In the genomic region with DNA sequence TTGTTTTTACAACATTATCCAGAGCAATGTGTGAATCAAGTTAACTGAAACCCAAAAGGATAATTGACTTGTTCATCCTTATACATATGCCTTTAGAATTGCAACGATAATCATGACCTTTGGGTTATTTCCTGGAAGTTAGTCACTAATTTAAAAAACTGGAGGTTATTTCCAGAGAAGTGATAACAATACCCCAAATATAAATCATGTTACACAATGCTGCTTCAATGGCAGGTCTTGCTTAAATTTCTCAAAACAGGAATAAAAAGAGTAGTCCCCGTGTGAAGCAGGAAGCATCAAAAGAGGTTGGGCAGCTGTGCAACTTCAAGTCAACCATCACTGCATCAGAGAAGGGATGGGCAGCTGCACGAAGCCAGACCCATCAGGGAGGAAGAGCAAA, we compare ENCODE assay signal across 19 cellular contexts.
DNase-seq lines count a peak whose midpoint lies in the region; TF ChIP-seq lines count a peak whose summit lies in the region.
"Had no signal": no experiment of that assay in that cellular context is flagged by ENCODE, and none has a peak within 500 bp of the region (broad histone marks: within the 10 kb centered on the region; RNA-seq: fewer than 3 reads in every experiment).

No MANE protein-coding gene starts in this region.

- H3K23me2 ChIP-seq in H9 (ENCODE audit: insufficient read length, low read depth, low read length, poor library complexity, severe bottlenecking): no peaks in the 10 kb centered on the region

- no peak overlapping the region for H3K4me3 ChIP-seq in fibroblast of the aortic adventitia (ENCODE audit: low read depth, low read length)
- H3K4me3 ChIP-seq: A549, BLaER1, GM23338 had no signal

- no peaks in the 10 kb centered on the region for H3K27me3 ChIP-seq in H9 (ENCODE audit: insufficient read depth, low read length)
- H3K27me3 ChIP-seq: BLaER1 had no signal

- no peaks in the 10 kb centered on the region for H3K36me3 Mint-ChIP-seq in H9 (ENCODE audit: insufficient read depth in 1 of 3, low read depth in 3 of 3)
- H3K36me3 Mint-ChIP-seq: CD14-positive monocyte; CD4-positive, alpha-beta memory T cell; IgD-negative memory B cell had no signal

- H3K14ac ChIP-seq in H9 (ENCODE audit: insufficient read depth, low read length): no peak overlapping the region

- H3K27ac Mint-ChIP-seq in H9: no peak overlapping the region
- H3K27ac Mint-ChIP-seq: CD14-positive monocyte; CD4-positive, alpha-beta memory T cell; GM23338; IgD-negative memory B cell had no signal

- H2BK5ac ChIP-seq in H9 (ENCODE audit: insufficient read length, low read length): no peak overlapping the region

- H2BK20ac ChIP-seq in H9 (ENCODE audit: low read depth, low read length, poor library complexity, severe bottlenecking): no peak overlapping the region

- no peak overlapping the region for H4K91ac ChIP-seq in H9 (ENCODE audit: insufficient read length, low read depth, low read length)

- TF ChIP-seq CTCF in fibroblast of the aortic adventitia (IDR thresholded peaks at IDR 0.05; ENCODE audit: insufficient read depth, low read length): no peak
- no peak for TF ChIP-seq CTCF in H9 (conservative IDR thresholded peaks at IDR 0.05)

- H4K20me1 ChIP-seq in H9 (ENCODE audit: control insufficient read depth, insufficient read depth, insufficient read length): no peaks in the 10 kb centered on the region
- H4K20me1 ChIP-seq: BLaER1 had no signal

- no peaks in the 10 kb centered on the region for H3K9me3 ChIP-seq in H9 (ENCODE audit: control insufficient read depth, low read depth, low read length)
- H3K9me3 ChIP-seq: A549, BLaER1 had no signal

- no peak overlapping the region for H3K23ac ChIP-seq in H9 (ENCODE audit: insufficient read length, low read depth, low read length)

- no peaks in the 10 kb centered on the region for H3K79me2 ChIP-seq in H9 (ENCODE audit: insufficient read depth, low read length)

- H3K27ac ChIP-seq in H9 (ENCODE audit: insufficient read length, low read depth, low read length): no peak overlapping the region
- H3K27ac ChIP-seq: 22Rv1, A549, BLaER1 had no signal

- no peak overlapping the region for H4K8ac ChIP-seq in H9 (replicated peaks; ENCODE audit: insufficient read length, low read depth, low read length)

- H3K56ac ChIP-seq in H9 (ENCODE audit: insufficient read length, low read depth, low read length): no peak overlapping the region

- H3K4ac ChIP-seq in H9 (ENCODE audit: low read depth, low read length): no peak overlapping the region

- no CpG with 5 or more reads among the region's 3 CpGs for WGBS in H9 (ENCODE audit: extremely low coverage, insufficient read length, low lambda C conversion rate)

- H2AFZ ChIP-seq in H9 (ENCODE audit: low read length): no peak overlapping the region
- H2AFZ ChIP-seq: GM23338 had no signal

- no peak overlapping the region for H4K5ac ChIP-seq in H9 (ENCODE audit: insufficient read length, low read depth, low read length)

- H2AK5ac ChIP-seq in H9 (ENCODE audit: insufficient read length, low read length): no peak overlapping the region

- H2BK12ac ChIP-seq in H9 (ENCODE audit: insufficient read length, low read depth, low read length): no peak overlapping the region

- no peaks in the 10 kb centered on the region for H3K9me3 Mint-ChIP-seq in H9
- H3K9me3 Mint-ChIP-seq: CD14-positive monocyte; CD4-positive, alpha-beta memory T cell; GM23338; IgD-negative memory B cell had no signal

- no peaks in the 10 kb centered on the region for H3K79me1 ChIP-seq in H9 (ENCODE audit: insufficient read depth, low read depth, low read length, poor library complexity, severe bottlenecking)

- peaks cover 4% of the 10 kb centered on the region; the same call in 1 of the 2 replicates for H3K4me1 ChIP-seq in H9 (ENCODE audit: insufficient read depth, low read length)
- H3K4me1 ChIP-seq: A549 had no signal

- DNase-seq in NOMO-1 treated with DMSO at 0.1 percent for 48 hours (lab: John Stamatoyannopoulos, UW; ENCODE audit: unreplicated experiment) (peak; percentile 21), NOMO-1 treated with dmso at 0.1 percent for 144 hours (lab: John Stamatoyannopoulos, UW; ENCODE audit: unreplicated experiment) (no peak), dermis microvascular lymphatic vessel endothelial cell (ENCODE audit: low read depth in 2 of 2) (peak; percentile 27 to 51), fibroblast of the aortic adventitia (ENCODE audit: low read depth) (peak; percentile 44), NCI-H2029 (lab: John Stamatoyannopoulos, UW) (no peak), H9 (no peak), amniotic stem cell (lab: John Stamatoyannopoulos, UW) (no peak)
- DNase-seq: AML-193; CD4-positive, alpha-beta memory T cell; DMS153; DMS79; GF-D8; H7 had no signal

- no peaks in the 10 kb centered on the region for H3K27me3 Mint-ChIP-seq in H9 (ENCODE audit: low read depth)
- H3K27me3 Mint-ChIP-seq: IgD-negative memory B cell had no signal

- no peak overlapping the region for H3K9ac ChIP-seq in H9 (ENCODE audit: extremely low read depth, insufficient read length, low read length)
- H3K9ac ChIP-seq: BLaER1 had no signal

- H3K18ac ChIP-seq in H9 (ENCODE audit: insufficient read length, low read depth, low read length): no peak overlapping the region

- no peak overlapping the region for H3K4me3 Mint-ChIP-seq in H9
- H3K4me3 Mint-ChIP-seq: CD14-positive monocyte, GM23338, IgD-negative memory B cell had no signal

- no peak overlapping the region for H3T11ph ChIP-seq in H9 (ENCODE audit: low read length)

- H3K4me2 ChIP-seq in H9 (ENCODE audit: insufficient read depth, insufficient read length, low read length): no peak overlapping the region
- H3K4me2 ChIP-seq: A549, BLaER1 had no signal

- H3K4me1 Mint-ChIP-seq in H9: peaks cover 20 to 23% of the 10 kb centered on the region in 2 experiments
- H3K4me1 Mint-ChIP-seq: CD14-positive monocyte; CD4-positive, alpha-beta memory T cell; IgD-negative memory B cell had no signal

- H2BK15ac ChIP-seq in H9 (ENCODE audit: low read depth, low read length): no peak overlapping the region

- H2BK120ac ChIP-seq in H9 (ENCODE audit: low read depth, low read length, poor library complexity, severe bottlenecking): no peak overlapping the region

Comparison
In these comparisons a context has a peak if more than half of its experiments do, and no peak if none do; other contexts are left out.
1. DNase-seq: peak in NOMO-1 treated with DMSO at 0.1 percent for 48 hours (single experiment), dermis microvascular lymphatic vessel endothelial cell (2 of 2) and fibroblast of the aortic adventitia (single experiment); none in NOMO-1 treated with dmso at 0.1 percent for 144 hours (single experiment), NCI-H2029 (single experiment), H9 (single experiment) and amniotic stem cell (single experiment).